In the genomic region with DNA sequence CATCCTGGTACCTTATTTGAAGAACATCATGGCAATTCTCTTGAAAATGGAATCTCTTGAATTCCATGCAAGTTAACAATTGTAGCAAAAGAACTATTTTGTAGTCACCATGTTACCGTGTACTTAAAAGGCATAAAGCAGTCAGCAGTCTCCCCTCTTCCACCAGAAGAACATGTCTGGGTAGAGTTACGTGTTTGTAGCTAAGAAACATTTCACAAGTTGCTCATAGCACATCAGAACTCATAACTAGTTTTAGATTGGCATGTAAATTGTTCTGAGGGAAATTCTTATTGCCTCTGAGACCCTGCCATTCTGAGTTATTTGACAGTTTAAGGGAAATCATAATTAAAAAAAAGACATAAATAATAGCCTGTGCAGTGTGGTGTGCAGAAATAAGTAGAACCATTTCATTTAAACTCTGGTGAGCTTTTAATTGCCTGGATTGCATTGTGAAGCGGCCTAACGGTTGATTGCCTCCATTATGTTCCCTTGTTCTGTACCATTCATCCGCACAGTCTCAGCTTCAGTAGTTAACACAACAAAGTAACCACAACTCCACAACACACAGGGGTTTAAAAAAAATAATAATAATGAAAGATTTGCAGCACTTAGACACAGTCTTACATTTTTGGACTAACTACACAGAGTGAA, we compare ENCODE assay signal across 14 cellular contexts. TPM values are rescaled to one million over a fixed set of nuclear protein-coding genes. Genes with fewer than 3 reads are reported as not detected.
DNase-seq lines count a peak whose midpoint lies in the region; ATAC-seq lines count a peak whose summit lies in the region.
"Had no signal": no experiment of that assay in that cellular context is flagged by ENCODE, and none has a peak within 500 bp of the region (broad histone marks: within the 10 kb centered on the region; RNA-seq: fewer than 3 reads in every experiment).

No MANE protein-coding gene starts in this region.

- H3K27ac ChIP-seq in HUES64 (ENCODE audit: low read depth, low read length) (no peak overlapping the region), iPS-20b (ENCODE audit: low read length) (no peak overlapping the region)
- H3K27ac ChIP-seq: gastrocnemius medialis had no signal

- ATAC-seq in GM21447 (IDR thresholded peaks at IDR 0.05; ENCODE audit: unreplicated experiment), result no peak
- ATAC-seq: activated CD8-positive, alpha-beta T cell treated with anti-CD3 and anti-CD28 coated beads for 36 hours; gastrocnemius medialis had no signal

- H3K27me3 ChIP-seq in HUES64 (ENCODE audit: insufficient read depth, low read length) (peaks cover 53% of the 10 kb centered on the region), iPS-20b (ENCODE audit: insufficient read depth, low read length) (peaks cover 49% of the 10 kb centered on the region), skeletal muscle satellite cell (ENCODE audit: control insufficient read depth, insufficient read depth, low read length) (no peaks in the 10 kb centered on the region)

- peak; percentile 55 for DNase-seq in NCI-H748 treated with DMSO at 0.1 percent for 48 hours (lab: John Stamatoyannopoulos, UW)
- DNase-seq in RKO (ENCODE audit: low spot score), result no peak
- no peak for DNase-seq in glomerular visceral epithelial cell (ENCODE audit: extremely low spot score)
- no peak for DNase-seq in H4 (ENCODE audit: low spot score)
- DNase-seq: activated CD8-positive, alpha-beta T cell treated with anti-CD3 and anti-CD28 coated beads for 36 hours; gastrocnemius medialis; stimulated activated CD4-positive, alpha-beta T cell treated with anti-CD3 and anti-CD28 coated beads, Interleukin-2, amount 100 ng/mL, for 24 hours; stimulated activated CD8-positive, alpha-beta memory T cell treated with anti-CD3 and anti-CD28 coated beads, Interleukin-4, amount 100 ng/mL, for 48 hours had no signal

- H3K4me1 ChIP-seq in HUES64 (ENCODE audit: insufficient read depth, low read length), result peaks cover 43% of the 10 kb centered on the region
- peaks cover 26% of the 10 kb centered on the region; the same call in 1 of the 2 replicates for H3K4me1 ChIP-seq in iPS-20b (ENCODE audit: insufficient read depth, low read length)
- H3K4me1 ChIP-seq in skeletal muscle satellite cell (ENCODE audit: control insufficient read depth, insufficient read depth, low read length), result peaks cover 33% of the 10 kb centered on the region
- H3K4me1 ChIP-seq: gastrocnemius medialis had no signal

- H3K9me3 ChIP-seq in HUES64 (ENCODE audit: insufficient read depth, low read depth, low read length), result no peaks in the 10 kb centered on the region
- no peaks in the 10 kb centered on the region for H3K9me3 ChIP-seq in iPS-20b (ENCODE audit: insufficient read depth, low read depth, low read length)
- no peaks in the 10 kb centered on the region for H3K9me3 ChIP-seq in skeletal muscle satellite cell (replicated peaks; ENCODE audit: low read length)
- H3K9me3 ChIP-seq: gastrocnemius medialis had no signal

- no peaks in the 10 kb centered on the region for H3K36me3 ChIP-seq in HUES64 (ENCODE audit: insufficient read depth, low read length)
- H3K36me3 ChIP-seq in iPS-20b (ENCODE audit: insufficient read depth, low read depth, low read length), result no peaks in the 10 kb centered on the region
- peaks cover 8% of the 10 kb centered on the region for H3K36me3 ChIP-seq in skeletal muscle satellite cell (ENCODE audit: insufficient read depth, low read length)
- H3K36me3 ChIP-seq: gastrocnemius medialis had no signal

- WGBS in HUES64, result 86% methylated on average over 5 of the region's 5 CpGs

- H3K4me2 ChIP-seq in skeletal muscle satellite cell (ENCODE audit: low read length), result peak overlapping the region; percentile 88

- H3K4me3 ChIP-seq in HUES64 (ENCODE audit: low read length) (peak overlapping the region; percentile 69; the same call in 1 of the 2 replicates), iPS-20b (ENCODE audit: low read length) (peak overlapping the region; percentile 88; the same call in 1 of the 2 replicates), skeletal muscle satellite cell (ENCODE audit: low read length) (peak overlapping the region; percentile 85)
- H3K4me3 ChIP-seq: gastrocnemius medialis had no signal

- H3K9ac ChIP-seq in HUES64 (ENCODE audit: low read depth, low read length) (no peak overlapping the region), iPS-20b (ENCODE audit: low read depth, low read length) (no peak overlapping the region), skeletal muscle satellite cell (ENCODE audit: low read depth, low read length) (no peak overlapping the region)

RNA-seq across cellular contexts. Expression of gene LMO3, which starts 2.6 kb away (rescaled TPM):
- polyA plus RNA-seq in HUES64 (2013, experiment 1 of 2), result 4.1 TPM
- polyA plus RNA-seq in HUES64 (2013, experiment 2 of 2), result 7.5 TPM
- total RNA-seq in skeletal muscle satellite cell (2012; rRNA removed), result 0.22 and 0.76 TPM in 2 replicates
- 0.27 and 2.9 TPM in 2 replicates for total RNA-seq in H4 (2014; rRNA removed; shearing (Covaris generic))
- total RNA-seq: activated CD8-positive, alpha-beta T cell treated with anti-CD3 and anti-CD28 coated beads for 36 hours; renal cortical epithelial cell had no signal
- polyA plus RNA-seq: keratinocyte had no signal
